Comparison of ENCODE assay signal across 13 cellular contexts in genomic region chr7:84914598-84914997, GRCh38.
DNase-seq lines count a peak whose midpoint lies in the region; TF ChIP-seq lines count a peak whose summit lies in the region.
"Had no signal": no experiment of that assay in that cellular context is flagged by ENCODE, and none has a peak within 500 bp of the region (broad histone marks: within the 10 kb centered on the region; RNA-seq: fewer than 3 reads in every experiment).

No MANE protein-coding gene starts in this region.

- WGBS in prostate gland: 93% methylated on average over 1 of the region's 1 CpG

- H3K9me3 ChIP-seq in HEK293 (ENCODE audit: control insufficient read depth, insufficient read depth, low read depth, low read length) (no peaks in the 10 kb centered on the region), prostate gland (no peaks in the 10 kb centered on the region)
- H3K9me3 ChIP-seq: SJSA1, suprapubic skin had no signal

- H3K4me3 ChIP-seq in HEK293 (ENCODE audit: low read depth, low read length) (no peak overlapping the region), kidney epithelial cell (ENCODE audit: low read depth, low read length) (no peak overlapping the region), prostate gland (no peak overlapping the region)
- H3K4me3 ChIP-seq: hepatocyte, SJSA1, suprapubic skin had no signal

- H3K27me3 ChIP-seq in kidney epithelial cell (ENCODE audit: control insufficient read depth, insufficient read depth, low read length) (no peaks in the 10 kb centered on the region), prostate gland (replicated peaks; ENCODE audit: insufficient read depth) (no peaks in the 10 kb centered on the region)
- H3K27me3 ChIP-seq: hepatocyte, SJSA1, suprapubic skin had no signal

- H3K4me1 ChIP-seq in HEK293 (ENCODE audit: control insufficient read depth, insufficient read depth, low read length) (no peaks in the 10 kb centered on the region), prostate gland (replicated peaks) (no peaks in the 10 kb centered on the region)
- H3K4me1 ChIP-seq: suprapubic skin had no signal

- CTCF ChIA-PET in HEK293 (lab: Yijun Ruan, JAX): interaction anchor here (0.6 to 2.0 kb wide), 12 partner anchors 31 to 978 kb away, joined by 3 to 8 read pairs (median 4); no protein-coding TSS in a partner anchor

- intact Hi-C loops in prostate gland (cut with DNase I): no loop called here

- H3K27ac ChIP-seq in HEK293 (ENCODE audit: extremely low read depth, low read depth, low read length) (no peak overlapping the region), prostate gland (no peak overlapping the region)
- H3K27ac ChIP-seq: hepatocyte, SJSA1, suprapubic skin had no signal

- no peak for TF ChIP-seq CTCF in HEK293 (tag by site-specific recombination; IDR thresholded peaks at IDR 0.05)
- TF ChIP-seq CTCF in kidney epithelial cell (IDR thresholded peaks at IDR 0.05; ENCODE audit: insufficient read depth, low read length, poor library complexity, severe bottlenecking): peak; percentile 10
- TF ChIP-seq CTCF in prostate gland (IDR thresholded peaks at IDR 0.05): no peak

- POLR2A ChIA-PET in HEK293 (lab: Yijun Ruan, JAX): no interaction called here

- DNase-seq in D341Med (ENCODE audit: low spot score) (peak; percentile 22), SK-MEL-5 (ENCODE audit: low read depth, low spot score) (peak; percentile 48), kidney epithelial cell (ENCODE audit: low read depth) (no peak), prostate gland (ENCODE audit: low spot score) (no peak)
- no peak for DNase-seq in stimulated activated CD8-positive, alpha-beta memory T cell treated with anti-CD3 and anti-CD28 coated beads, Interleukin-4, amount 100 ng/mL, for 48 hours
- no peak for DNase-seq in activated CD8-positive, alpha-beta memory T cell treated with anti-CD3 and anti-CD28 coated beads for 24 hours
- DNase-seq: activated naive CD8-positive, alpha-beta T cell treated with anti-CD3 and anti-CD28 coated beads, Interleukin-2, amount 10 ng/mL, durations not matched to agents 7 days and 5 days; NCI-H510A; small intestine had no signal

- H3K36me3 ChIP-seq in HEK293 (ENCODE audit: control insufficient read depth in 2 of 2, insufficient read depth in 1 of 2, low read length in 2 of 2) (no peaks in the 10 kb centered on the region), kidney epithelial cell (ENCODE audit: control insufficient read depth, insufficient read depth, low read length) (no peaks in the 10 kb centered on the region), prostate gland (no peaks in the 10 kb centered on the region)
- H3K36me3 ChIP-seq: SJSA1, suprapubic skin had no signal

- TF ChIP-seq POLR2A in prostate gland (IDR thresholded peaks at IDR 0.05): no peak

- in situ Hi-C loops in SK-MEL-5 (cut with HindIII; ENCODE audit: low pct_unique_long_range_greater_than_20kb, low sequenced_read_pairs): no loop called here

TF ChIP-seq in HEK293, 187 proteins besides CTCF, POLR2A, EP300 and RAD21:
- TF ChIP-seq REPIN1 (tag by site-specific recombination; IDR thresholded peaks at IDR 0.05; ENCODE audit: low read depth) (no peak), ZNF654 (tag by site-specific recombination; IDR thresholded peaks at IDR 0.05; ENCODE audit: low read depth) (peak; percentile 21)

Comparison
In these comparisons a context has a peak if more than half of its experiments do, and no peak if none do; other contexts are left out.
1. DNase-seq: peak in D341Med (single experiment) and SK-MEL-5 (single experiment); none in kidney epithelial cell (single experiment), prostate gland (single experiment), stimulated activated CD8-positive, alpha-beta memory T cell treated with anti-CD3 and anti-CD28 coated beads, Interleukin-4, amount 100 ng/mL, for 48 hours (single experiment) and activated CD8-positive, alpha-beta memory T cell treated with anti-CD3 and anti-CD28 coated beads for 24 hours (single experiment).